Comparison of ENCODE assay signal across 9 cellular contexts in genomic region chr4:155025762-155026457, GRCh38.
DNase-seq lines count a peak whose midpoint lies in the region; ATAC-seq, FAIRE-seq and TF ChIP-seq lines count a peak whose summit lies in the region.
"Had no signal": no experiment of that assay in that cellular context is flagged by ENCODE, and none has a peak within 500 bp of the region (broad histone marks: within the 10 kb centered on the region; RNA-seq: fewer than 3 reads in every experiment).

No MANE protein-coding gene starts in this region.

- DNase-seq in Daoy (ENCODE audit: low read depth) (peak; percentile 0), HT-29 (ENCODE audit: low spot score) (peak; percentile 73), bronchial epithelial cell (ENCODE audit: low read depth) (peak; percentile 13), midbrain (lab: John Stamatoyannopoulos, UW) (peak; percentile 18), GOT3 (lab: John Stamatoyannopoulos, UW) (no peak)
- no peak for DNase-seq in activated CD4-positive, CD25-positive, alpha-beta regulatory T cell (lab: John Stamatoyannopoulos, UW)
- DNase-seq in activated naive CD4-positive, alpha-beta T cell treated with anti-CD3 and anti-CD28 coated beads, Interleukin-2, amount 50 U/mL, for 16 hours, result no peak

- ATAC-seq in GM19463 (IDR thresholded peaks at IDR 0.05; ENCODE audit: unreplicated experiment), result peak; percentile 97

- H3K27me3 ChIP-seq in bronchial epithelial cell (ENCODE audit: control insufficient read depth, insufficient read depth, low read length), result no peaks in the 10 kb centered on the region

- peak; percentile 48 for TF ChIP-seq CTCF in bronchial epithelial cell (IDR thresholded peaks at IDR 0.05; ENCODE audit: insufficient read depth, low read length, severe bottlenecking)

- FAIRE-seq in bronchial epithelial cell (lab: Jason Lieb, UNC), result no peak

- no peak overlapping the region for H3K4me3 ChIP-seq in bronchial epithelial cell (ENCODE audit: low read depth, low read length)
- H3K4me3 ChIP-seq: SK-N-MC had no signal

- no peaks in the 10 kb centered on the region for H3K36me3 ChIP-seq in bronchial epithelial cell (ENCODE audit: control insufficient read depth, insufficient read depth, low read length)

Comparison
In these comparisons a context has a peak if more than half of its experiments do, and no peak if none do; other contexts are left out.
1. DNase-seq: peak in Daoy (single experiment), HT-29 (single experiment), bronchial epithelial cell (single experiment) and midbrain (single experiment); none in activated CD4-positive, CD25-positive, alpha-beta regulatory T cell (0 of 4), GOT3 (single experiment) and activated naive CD4-positive, alpha-beta T cell treated with anti-CD3 and anti-CD28 coated beads, Interleukin-2, amount 50 U/mL, for 16 hours (single experiment).